In the genomic region with DNA sequence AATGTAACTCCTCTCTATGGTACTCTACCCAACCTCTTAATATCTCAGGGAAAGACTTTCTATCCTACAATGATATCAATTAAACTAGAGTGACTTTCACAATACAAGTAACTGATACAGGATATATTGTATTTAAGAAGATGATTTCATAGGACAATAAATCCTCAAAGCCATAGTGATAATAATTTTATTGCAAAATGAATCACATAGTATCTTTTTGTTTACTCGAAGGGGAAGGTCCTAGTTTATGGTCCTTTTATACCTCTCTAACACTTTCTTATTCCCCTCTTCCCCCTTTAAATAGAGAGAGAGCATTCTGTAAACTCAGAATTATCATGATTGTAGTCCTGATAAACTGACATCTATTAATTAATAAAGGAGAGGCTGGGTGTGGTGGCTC, we compare ENCODE assay signal across 36 cellular contexts.
"Had no signal": no experiment of that assay in that cellular context is flagged by ENCODE, and none has a peak within 500 bp of the region (broad histone marks: within the 10 kb centered on the region; RNA-seq: fewer than 3 reads in every experiment).

No MANE protein-coding gene starts in this region.

- H3K9ac ChIP-seq: KMS-11 had no signal

- H3K9me3 ChIP-seq: MG63 had no signal

- H3K27ac ChIP-seq: KMS-11 had no signal

- H3K4me3 ChIP-seq: MG63 had no signal

- H3K27me3 ChIP-seq: MG63 had no signal

- DNase-seq: Karpas-422, Kasumi-1, MG63, MM.1S, MV-4-11, NCI-H1048, NCI-H1092, NCI-H1092 treated with DMSO at 0.1 percent for 48 hours, NCI-H1105, NCI-H1105 treated with DMSO at 0.1 percent for 48 hours, NCI-H1417, NCI-H1417 treated with DMSO at 0.1 percent for 48 hours, NCI-H1436, NCI-H1436 treated with DMSO at 0.1 percent for 48 hours, NCI-H146, NCI-H1694, NCI-H1694 treated with DMSO at 0.1 percent for 48 hours, NCI-H187, NCI-H187 treated with DMSO at 0.1 percent for 48 hours, NCI-H1930, NCI-H2029, NCI-H2029 treated with DMSO at 0.1 percent for 48 hours, NCI-H2081, NCI-H2081 treated with DMSO at 0.1 percent for 48 hours, NCI-H2107, NCI-H2171, NCI-H2171 treated with DMSO at 0.1 percent for 48 hours, NCI-H2227 treated with DMSO at 0.1 percent for 48 hours, NCI-H226, NCI-H345, NCI-H446, NCI-H446 treated with DMSO at 0.1 percent for 48 hours, NCI-H510A, NCI-H510A treated with DMSO at 0.1 percent for 48 hours, NCI-H524 had no signal

- H3K36me3 ChIP-seq: MG63 had no signal

- H3K4me2 ChIP-seq: KMS-11 had no signal
